ENCODE assay signal across 1 cellular context in genomic region chr16:50804290-50804907, GRCh38.
TF ChIP-seq lines count a peak whose summit lies in the region.

No MANE protein-coding gene starts in this region.

TF ChIP-seq in HepG2, 621 proteins besides CTCF, POLR2A, EP300 and RAD21 (continued from another document and continues in another):
- no peak for TF ChIP-seq ZNF414 (CRISPR knock-in tag; IDR thresholded peaks at IDR 0.05)
- TF ChIP-seq, protein P1, sequence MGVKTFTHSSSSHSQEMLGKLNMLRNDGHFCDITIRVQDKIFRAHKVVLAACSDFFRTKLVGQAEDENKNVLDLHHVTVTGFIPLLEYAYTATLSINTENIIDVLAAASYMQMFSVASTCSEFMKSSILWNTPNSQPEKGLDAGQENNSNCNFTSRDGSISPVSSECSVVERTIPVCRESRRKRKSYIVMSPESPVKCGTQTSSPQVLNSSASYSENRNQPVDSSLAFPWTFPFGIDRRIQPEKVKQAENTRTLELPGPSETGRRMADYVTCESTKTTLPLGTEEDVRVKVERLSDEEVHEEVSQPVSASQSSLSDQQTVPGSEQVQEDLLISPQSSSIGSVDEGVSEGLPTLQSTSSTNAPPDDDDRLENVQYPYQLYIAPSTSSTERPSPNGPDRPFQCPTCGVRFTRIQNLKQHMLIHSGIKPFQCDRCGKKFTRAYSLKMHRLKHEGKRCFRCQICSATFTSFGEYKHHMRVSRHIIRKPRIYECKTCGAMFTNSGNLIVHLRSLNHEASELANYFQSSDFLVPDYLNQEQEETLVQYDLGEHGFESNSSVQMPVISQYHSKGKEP (CRISPR knock-in tag; IDR thresholded peaks at IDR 0.05): no peak
- TF ChIP-seq NR1H2 (CRISPR knock-in tag; IDR thresholded peaks at IDR 0.05; ENCODE audit: borderline replicate concordance, low read depth): no peak
- TF ChIP-seq, protein P2, sequence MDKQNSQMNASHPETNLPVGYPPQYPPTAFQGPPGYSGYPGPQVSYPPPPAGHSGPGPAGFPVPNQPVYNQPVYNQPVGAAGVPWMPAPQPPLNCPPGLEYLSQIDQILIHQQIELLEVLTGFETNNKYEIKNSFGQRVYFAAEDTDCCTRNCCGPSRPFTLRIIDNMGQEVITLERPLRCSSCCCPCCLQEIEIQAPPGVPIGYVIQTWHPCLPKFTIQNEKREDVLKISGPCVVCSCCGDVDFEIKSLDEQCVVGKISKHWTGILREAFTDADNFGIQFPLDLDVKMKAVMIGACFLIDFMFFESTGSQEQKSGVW (CRISPR knock-in tag; IDR thresholded peaks at IDR 0.05; ENCODE audit: borderline replicate concordance): no peak
- TF ChIP-seq ZNF33B (CRISPR knock-in tag; IDR thresholded peaks at IDR 0.05): no peak
- peak; percentile 99 for TF ChIP-seq SIX4 (CRISPR knock-in tag; IDR thresholded peaks at IDR 0.05)
- TF ChIP-seq NCOR1 (IDR thresholded peaks at IDR 0.05; ENCODE audit: borderline replicate concordance, low read length): peak; percentile 89
- TF ChIP-seq, protein P3, sequence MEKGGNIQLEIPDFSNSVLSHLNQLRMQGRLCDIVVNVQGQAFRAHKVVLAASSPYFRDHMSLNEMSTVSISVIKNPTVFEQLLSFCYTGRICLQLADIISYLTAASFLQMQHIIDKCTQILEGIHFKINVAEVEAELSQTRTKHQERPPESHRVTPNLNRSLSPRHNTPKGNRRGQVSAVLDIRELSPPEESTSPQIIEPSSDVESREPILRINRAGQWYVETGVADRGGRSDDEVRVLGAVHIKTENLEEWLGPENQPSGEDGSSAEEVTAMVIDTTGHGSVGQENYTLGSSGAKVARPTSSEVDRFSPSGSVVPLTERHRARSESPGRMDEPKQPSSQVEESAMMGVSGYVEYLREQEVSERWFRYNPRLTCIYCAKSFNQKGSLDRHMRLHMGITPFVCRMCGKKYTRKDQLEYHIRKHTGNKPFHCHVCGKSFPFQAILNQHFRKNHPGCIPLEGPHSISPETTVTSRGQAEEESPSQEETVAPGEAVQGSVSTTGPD (CRISPR knock-in tag; IDR thresholded peaks at IDR 0.05): no peak; the same call in 1 of the 2 replicates
- peak; percentile 30; the same call in 1 of the 2 replicates for TF ChIP-seq ZNF788 (CRISPR knock-in tag; IDR thresholded peaks at IDR 0.05; ENCODE audit: borderline replicate concordance)
- TF ChIP-seq HNRNPL (IDR thresholded peaks at IDR 0.05; ENCODE audit: low read depth, low read length): no peak
- TF ChIP-seq FOSL2 (CRISPR knock-in tag; IDR thresholded peaks at IDR 0.05): no peak
- TF ChIP-seq, protein P4, sequence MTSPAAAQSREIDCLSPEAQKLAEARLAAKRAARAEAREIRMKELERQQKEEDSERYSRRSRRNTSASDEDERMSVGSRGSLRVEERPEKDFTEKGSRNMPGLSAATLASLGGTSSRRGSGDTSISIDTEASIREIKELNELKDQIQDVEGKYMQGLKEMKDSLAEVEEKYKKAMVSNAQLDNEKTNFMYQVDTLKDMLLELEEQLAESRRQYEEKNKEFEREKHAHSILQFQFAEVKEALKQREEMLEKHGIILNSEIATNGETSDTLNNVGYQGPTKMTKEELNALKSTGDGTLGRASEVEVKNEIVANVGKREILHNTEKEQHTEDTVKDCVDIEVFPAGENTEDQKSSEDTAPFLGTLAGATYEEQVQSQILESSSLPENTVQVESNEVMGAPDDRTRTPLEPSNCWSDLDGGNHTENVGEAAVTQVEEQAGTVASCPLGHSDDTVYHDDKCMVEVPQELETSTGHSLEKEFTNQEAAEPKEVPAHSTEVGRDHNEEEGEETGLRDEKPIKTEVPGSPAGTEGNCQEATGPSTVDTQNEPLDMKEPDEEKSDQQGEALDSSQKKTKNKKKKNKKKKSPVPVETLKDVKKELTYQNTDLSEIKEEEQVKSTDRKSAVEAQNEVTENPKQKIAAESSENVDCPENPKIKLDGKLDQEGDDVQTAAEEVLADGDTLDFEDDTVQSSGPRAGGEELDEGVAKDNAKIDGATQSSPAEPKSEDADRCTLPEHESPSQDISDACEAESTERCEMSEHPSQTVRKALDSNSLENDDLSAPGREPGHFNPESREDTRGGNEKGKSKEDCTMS (CRISPR knock-in tag; conservative IDR thresholded peaks at IDR 0.05): no peak
- TF ChIP-seq FOXM1 (CRISPR knock-in tag; IDR thresholded peaks at IDR 0.05): no peak
- no peak; the same call in 1 of the 2 replicates for TF ChIP-seq ZNF678 (CRISPR knock-in tag; IDR thresholded peaks at IDR 0.05)
- peak; percentile 54; the same call in 1 of the 2 replicates for TF ChIP-seq POLR2G (IDR thresholded peaks at IDR 0.05; ENCODE audit: low read depth, low read length)
- TF ChIP-seq, protein P5, sequence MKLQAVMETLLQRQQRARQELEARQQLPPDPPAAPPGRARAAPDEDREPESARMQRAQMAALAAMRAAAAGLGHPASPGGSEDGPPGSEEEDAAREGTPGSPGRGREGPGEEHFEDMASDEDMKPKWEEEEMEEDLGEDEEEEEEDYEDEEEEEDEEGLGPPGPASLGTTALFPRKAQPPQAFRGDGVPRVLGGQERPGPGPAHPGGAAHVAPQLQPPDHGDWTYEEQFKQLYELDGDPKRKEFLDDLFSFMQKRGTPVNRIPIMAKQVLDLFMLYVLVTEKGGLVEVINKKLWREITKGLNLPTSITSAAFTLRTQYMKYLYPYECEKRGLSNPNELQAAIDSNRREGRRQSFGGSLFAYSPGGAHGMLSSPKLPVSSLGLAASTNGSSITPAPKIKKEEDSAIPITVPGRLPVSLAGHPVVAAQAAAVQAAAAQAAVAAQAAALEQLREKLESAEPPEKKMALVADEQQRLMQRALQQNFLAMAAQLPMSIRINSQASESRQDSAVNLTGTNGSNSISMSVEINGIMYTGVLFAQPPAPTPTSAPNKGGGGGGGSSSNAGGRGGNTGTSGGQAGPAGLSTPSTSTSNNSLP (IDR thresholded peaks at IDR 0.05; ENCODE audit: low read depth, low read length): no peak
- no peak for TF ChIP-seq ZNF629 (CRISPR knock-in tag; conservative IDR thresholded peaks at IDR 0.05)
- TF ChIP-seq, protein P6, sequence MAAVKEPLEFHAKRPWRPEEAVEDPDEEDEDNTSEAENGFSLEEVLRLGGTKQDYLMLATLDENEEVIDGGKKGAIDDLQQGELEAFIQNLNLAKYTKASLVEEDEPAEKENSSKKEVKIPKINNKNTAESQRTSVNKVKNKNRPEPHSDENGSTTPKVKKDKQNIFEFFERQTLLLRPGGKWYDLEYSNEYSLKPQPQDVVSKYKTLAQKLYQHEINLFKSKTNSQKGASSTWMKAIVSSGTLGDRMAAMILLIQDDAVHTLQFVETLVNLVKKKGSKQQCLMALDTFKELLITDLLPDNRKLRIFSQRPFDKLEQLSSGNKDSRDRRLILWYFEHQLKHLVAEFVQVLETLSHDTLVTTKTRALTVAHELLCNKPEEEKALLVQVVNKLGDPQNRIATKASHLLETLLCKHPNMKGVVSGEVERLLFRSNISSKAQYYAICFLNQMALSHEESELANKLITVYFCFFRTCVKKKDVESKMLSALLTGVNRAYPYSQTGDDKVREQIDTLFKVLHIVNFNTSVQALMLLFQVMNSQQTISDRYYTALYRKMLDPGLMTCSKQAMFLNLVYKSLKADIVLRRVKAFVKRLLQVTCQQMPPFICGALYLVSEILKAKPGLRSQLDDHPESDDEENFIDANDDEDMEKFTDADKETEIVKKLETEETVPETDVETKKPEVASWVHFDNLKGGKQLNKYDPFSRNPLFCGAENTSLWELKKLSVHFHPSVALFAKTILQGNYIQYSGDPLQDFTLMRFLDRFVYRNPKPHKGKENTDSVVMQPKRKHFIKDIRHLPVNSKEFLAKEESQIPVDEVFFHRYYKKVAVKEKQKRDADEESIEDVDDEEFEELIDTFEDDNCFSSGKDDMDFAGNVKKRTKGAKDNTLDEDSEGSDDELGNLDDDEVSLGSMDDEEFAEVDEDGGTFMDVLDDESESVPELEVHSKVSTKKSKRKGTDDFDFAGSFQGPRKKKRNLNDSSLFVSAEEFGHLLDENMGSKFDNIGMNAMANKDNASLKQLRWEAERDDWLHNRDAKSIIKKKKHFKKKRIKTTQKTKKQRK (IDR thresholded peaks at IDR 0.05; ENCODE audit: low read length): no peak
- TF ChIP-seq USF2 (IDR thresholded peaks at IDR 0.05; ENCODE audit: low read depth, low read length): no peak
- no peak for TF ChIP-seq USF2 (CRISPR knock-in tag; IDR thresholded peaks at IDR 0.05; ENCODE audit: borderline replicate concordance)
- TF ChIP-seq ARHGAP35 (CRISPR knock-in tag; IDR thresholded peaks at IDR 0.05; ENCODE audit: borderline replicate concordance): no peak
- peak; percentile 68; the same call in 1 of the 2 replicates for TF ChIP-seq ZNF574 (CRISPR knock-in tag; IDR thresholded peaks at IDR 0.05)
- TF ChIP-seq ZNF746 (CRISPR knock-in tag; IDR thresholded peaks at IDR 0.05): peak; percentile 63; the same call in 1 of the 2 replicates
- no peak for TF ChIP-seq FOXP1 (IDR thresholded peaks at IDR 0.05)
- TF ChIP-seq FOXP1 (CRISPR knock-in tag; IDR thresholded peaks at IDR 0.05): peak; percentile 29; the same call in 1 of the 2 replicates
- TF ChIP-seq BCL6 (CRISPR knock-in tag; IDR thresholded peaks at IDR 0.05): no peak; the same call in 1 of the 2 replicates
- TF ChIP-seq, protein P7, sequence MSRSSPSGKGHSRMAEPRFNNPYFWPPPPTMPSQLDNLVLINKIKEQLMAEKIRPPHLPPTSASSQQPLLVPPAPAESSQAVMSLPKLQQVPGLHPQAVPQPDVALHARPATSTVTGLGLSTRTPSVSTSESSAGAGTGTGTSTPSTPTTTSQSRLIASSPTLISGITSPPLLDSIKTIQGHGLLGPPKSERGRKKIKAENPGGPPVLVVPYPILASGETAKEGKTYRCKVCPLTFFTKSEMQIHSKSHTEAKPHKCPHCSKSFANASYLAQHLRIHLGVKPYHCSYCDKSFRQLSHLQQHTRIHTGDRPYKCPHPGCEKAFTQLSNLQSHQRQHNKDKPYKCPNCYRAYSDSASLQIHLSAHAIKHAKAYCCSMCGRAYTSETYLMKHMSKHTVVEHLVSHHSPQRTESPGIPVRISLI (CRISPR knock-in tag; IDR thresholded peaks at IDR 0.05; ENCODE audit: borderline replicate concordance): no peak; the same call in 1 of the 2 replicates
- TF ChIP-seq AHR (CRISPR knock-in tag; IDR thresholded peaks at IDR 0.05): peak; percentile 40
- TF ChIP-seq MXI1 (IDR thresholded peaks at IDR 0.05; ENCODE audit: borderline replicate concordance, low read depth, low read length): no peak
- TF ChIP-seq ZIK1 (CRISPR knock-in tag; IDR thresholded peaks at IDR 0.05; ENCODE audit: borderline replicate concordance, low read depth): no peak
- no peak for TF ChIP-seq ZNF234 (CRISPR knock-in tag; conservative IDR thresholded peaks at IDR 0.05)
- no peak for TF ChIP-seq ZNF496 (CRISPR knock-in tag; IDR thresholded peaks at IDR 0.05; ENCODE audit: insufficient replicate concordance)
- TF ChIP-seq E2F1 (CRISPR knock-in tag; IDR thresholded peaks at IDR 0.05): no peak
- TF ChIP-seq ATF7-NPFF (CRISPR knock-in tag; IDR thresholded peaks at IDR 0.05; ENCODE audit: low read depth): no peak
- TF ChIP-seq SKI (IDR thresholded peaks at IDR 0.05; ENCODE audit: partially characterized antibody): no peak
- peak; percentile 62; the same call in 1 of the 2 replicates for TF ChIP-seq CREM (IDR thresholded peaks at IDR 0.05)
- no peak for TF ChIP-seq CREM (CRISPR knock-in tag; IDR thresholded peaks at IDR 0.05)
- TF ChIP-seq ZNF598 (CRISPR knock-in tag; IDR thresholded peaks at IDR 0.05; ENCODE audit: borderline replicate concordance): no peak; the same call in 1 of the 2 replicates
- no peak for TF ChIP-seq RBAK (CRISPR knock-in tag; IDR thresholded peaks at IDR 0.05)
- no peak for TF ChIP-seq ZFP37 (CRISPR knock-in tag; IDR thresholded peaks at IDR 0.05; ENCODE audit: borderline replicate concordance)
